8 cellular contexts compared by ENCODE assay signal in the genomic region with DNA sequence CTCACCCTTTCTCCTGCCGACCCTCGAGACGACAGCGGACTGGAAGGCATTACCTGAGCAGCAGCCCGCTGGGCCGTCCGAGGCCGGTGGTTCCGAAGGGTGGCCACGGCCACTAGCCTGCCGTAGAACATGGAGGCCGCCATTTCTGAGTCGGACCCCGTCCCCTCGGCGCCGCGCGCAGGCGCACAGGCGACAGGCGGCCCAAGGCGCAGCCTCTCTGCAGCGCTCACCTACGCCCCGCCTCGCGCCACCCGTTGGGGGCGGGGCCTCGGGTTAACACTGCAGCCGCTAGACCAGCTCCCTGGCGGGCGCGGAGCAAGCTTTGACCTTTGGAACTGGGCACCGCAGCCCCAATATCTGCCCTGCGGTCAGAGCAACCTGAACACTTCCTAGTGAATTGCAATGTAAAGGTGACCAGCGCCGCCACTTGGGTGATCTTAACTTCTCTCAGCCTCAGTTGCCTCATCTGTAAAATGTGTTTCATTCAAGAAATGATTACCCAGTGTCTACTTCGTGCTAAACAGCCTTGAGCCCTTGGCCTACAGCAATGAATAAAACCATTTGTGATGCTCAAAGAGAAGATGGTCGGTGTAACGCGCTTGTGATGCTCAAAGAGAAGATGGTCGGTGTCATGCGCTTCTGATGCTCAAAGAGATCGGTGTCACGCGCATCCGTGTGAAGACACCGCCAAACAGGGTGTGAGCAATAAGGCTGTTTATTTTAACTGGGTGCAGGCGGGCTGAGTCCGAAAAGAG. TPM values are rescaled to one million over a fixed set of nuclear protein-coding genes. Genes with fewer than 3 reads are reported as not detected.
DNase-seq lines count a peak whose midpoint lies in the region; ATAC-seq and TF ChIP-seq lines count a peak whose summit lies in the region.

Gene SUCLA2, minus strand, starts transcription at position 147 of the 755 bp plus-strand sequence. Its CDS starts 4 bp downstream, at position 143.

- CTCF ChIA-PET in GM10248 (lab: Yijun Ruan, JAX): interaction anchor here (1.0 to 1.3 kb wide), 3 partner anchors 20 to 37 kb away, joined by 3 read pairs; partner anchors contain the start of gene NUDT15

- no peaks in the 10 kb centered on the region for H4K20me1 ChIP-seq in osteoblast (ENCODE audit: insufficient read depth, low read length)

- H3K79me2 ChIP-seq in osteoblast (ENCODE audit: insufficient read depth, low read length): peaks cover 48% of the 10 kb centered on the region

- H3K4me3 ChIP-seq in osteoblast (ENCODE audit: insufficient read depth, low read length) (peak within 1 kb of the TSS; percentile 99), testis (peak within 1 kb of the TSS; percentile 81 to 98)

- H3K4me2 ChIP-seq in osteoblast (ENCODE audit: insufficient read depth, low read length): peak within 1 kb of the TSS; percentile 93

- no peaks in the 10 kb centered on the region for H3K9me3 Mint-ChIP-seq in activated naive CD4-positive, alpha-beta T cell treated with anti-CD3 and anti-CD28 coated beads, Interleukin-2, amount 50 U/mL, for 72 hours

- no peak for TF ChIP-seq POLR2A in testis (IDR thresholded peaks at IDR 0.05)

- WGBS in testis, 2 donors: 7 to 13% methylated on average over 18 to 41 of the region's 52 CpGs

- peaks cover 7 to 15% of the 10 kb centered on the region in 2 donors for H3K36me3 Mint-ChIP-seq in activated naive CD4-positive, alpha-beta T cell treated with anti-CD3 and anti-CD28 coated beads, Interleukin-2, amount 50 U/mL, for 72 hours

- H3K9me3 ChIP-seq in osteoblast (ENCODE audit: low read depth, low read length) (no peaks in the 10 kb centered on the region), testis (no peaks in the 10 kb centered on the region)

- peaks cover 12% of the 10 kb centered on the region for H3K4me1 ChIP-seq in osteoblast (ENCODE audit: insufficient read depth, low read length)
- peaks cover 7% of the 10 kb centered on the region for H3K4me1 ChIP-seq in testis

- H3K36me3 ChIP-seq in osteoblast (ENCODE audit: insufficient read depth, low read length) (no peaks in the 10 kb centered on the region), testis (ENCODE audit: low read depth, missing control alignments) (no peaks in the 10 kb centered on the region)

- TF ChIP-seq CTCF in GM10248 (IDR thresholded peaks at IDR 0.05; ENCODE audit: control extremely low read depth, extremely low read depth, low read depth, missing control alignments): no peak
- TF ChIP-seq CTCF in osteoblast (IDR thresholded peaks at IDR 0.05; ENCODE audit: extremely low read depth, low read depth, low read length): no peak
- no peak for TF ChIP-seq CTCF in testis (IDR thresholded peaks at IDR 0.05)

- POLR2A ChIA-PET in GM10248 (lab: Yijun Ruan, JAX): interaction anchor here (0.6 kb wide), 1 partner anchor 546 kb away, joined by 4 read pairs; no protein-coding TSS in a partner anchor

- peak; percentile 98 for ATAC-seq in HG02588 (IDR thresholded peaks at IDR 0.05; ENCODE audit: unreplicated experiment)
- ATAC-seq in activated naive CD4-positive, alpha-beta T cell treated with anti-CD3 and anti-CD28 coated beads, Interleukin-2, amount 50 U/mL, for 72 hours: peak; percentile 99 to 100

- peak within 1 kb of the TSS; percentile 99 for H2AFZ ChIP-seq in osteoblast (ENCODE audit: low read length)

- intact Hi-C loops in testis (cut with DNase I; ENCODE audit: low total_unique reads): no loop called here

- H3K27me3 ChIP-seq in osteoblast (ENCODE audit: insufficient read depth, low read length) (no peaks in the 10 kb centered on the region), testis (no peaks in the 10 kb centered on the region)

- H3K27ac ChIP-seq in osteoblast (ENCODE audit: low read depth, low read length): peak within 1 kb of the TSS; percentile 86
- peak within 1 kb of the TSS; percentile 79 to 83 for H3K27ac ChIP-seq in testis

- DNase-seq in GM10248 (ENCODE audit: extremely low spot score) (peak; percentile 99), NCI-H1092 (lab: John Stamatoyannopoulos, UW) (peak; percentile 84), SKM-1 (lab: John Stamatoyannopoulos, UW; ENCODE audit: unreplicated experiment) (peak; percentile 64), glomerular visceral epithelial cell (ENCODE audit: extremely low spot score) (peak; percentile 93), osteoblast (ENCODE audit: insufficient read length, low spot score, missing footprints) (peak; percentile 99), testis (peak; percentile 91)
- peak; percentile 94 to 95 for DNase-seq in activated naive CD4-positive, alpha-beta T cell treated with anti-CD3 and anti-CD28 coated beads, Interleukin-2, amount 50 U/mL, for 72 hours (ENCODE audit: low spot score in 2 of 2)

- H3K27ac Mint-ChIP-seq in activated naive CD4-positive, alpha-beta T cell treated with anti-CD3 and anti-CD28 coated beads, Interleukin-2, amount 50 U/mL, for 72 hours: peak within 1 kb of the TSS; percentile 92 to 95

RNA-seq across cellular contexts. Expression of gene SUCLA2, which starts in this region (rescaled TPM):
- total RNA-seq in activated naive CD4-positive, alpha-beta T cell treated with anti-CD3 and anti-CD28 coated beads, Interleukin-2, amount 50 U/mL, for 72 hours: 10 to 100 TPM; 50.3 to 61.5 TPM
- total RNA-seq in osteoblast (36.6 and 45.4 TPM in 2 replicates), testis (10 to 100 TPM; 41.5 to 50.0 TPM)
- polyA plus RNA-seq in testis (ENCODE audit: insufficient read depth, low read depth, low replicate concordance): 32.7 TPM

Comparison
In these comparisons a context has a peak if more than half of its experiments do, and no peak if none do; other contexts are left out.
1. Peak in every context shown above with its lines: DNase-seq, ATAC-seq, H3K4me3 ChIP-seq and H3K27ac ChIP-seq.